ENCODE assay signal across 34 cellular contexts in genomic region chr5:43359738-43360137, GRCh38.
"Had no signal": no experiment of that assay in that cellular context is flagged by ENCODE, and none has a peak within 500 bp of the region (broad histone marks: within the 10 kb centered on the region; RNA-seq: fewer than 3 reads in every experiment).

No MANE protein-coding gene starts in this region.

- ATAC-seq: activated CD8-positive, alpha-beta T cell treated with anti-CD3 and anti-CD28 coated beads for 36 hours; activated naive CD4-positive, alpha-beta T cell treated with anti-CD3 and anti-CD28 coated beads, Interleukin-2, amount 50 U/mL, for 72 hours; activated T-cell treated with anti-CD3 and anti-CD28 coated beads, Interleukin-2, amount 50 U/mL, for 4 hours; activated T-cell treated with anti-CD3 and anti-CD28 coated beads, Interleukin-2, amount 50 U/mL, for 72 hours; activated T-helper 17 cell treated with anti-CD3 and anti-CD28 coated beads, Interleukin-2, amount 50 U/mL, for 72 hours; body of pancreas had no signal

- H3K9me3 ChIP-seq: body of pancreas had no signal

- H3K36me3 ChIP-seq: adrenal gland, brain microvascular endothelial cell, breast epithelium had no signal

- H3K27ac Mint-ChIP-seq: activated B cell treated with CpG ODN at 0.5 μM for 24 hours; activated CD4-positive, alpha-beta memory T cell treated with anti-CD3 and anti-CD28 coated beads for 36 hours; activated CD4-positive, alpha-beta T cell treated with anti-CD3 and anti-CD28 coated beads, Interleukin-2, amount 10 ng/mL, durations not matched to agents 24 days and 14 days; activated CD8-positive, alpha-beta T cell treated with anti-CD3 and anti-CD28 coated beads for 36 hours; activated naive CD4-positive, alpha-beta T cell treated with anti-CD3 and anti-CD28 coated beads, Interleukin-2, amount 50 U/mL, for 72 hours; activated naive CD8-positive, alpha-beta T cell treated with anti-CD3 and anti-CD28 coated beads for 36 hours; activated T-cell treated with anti-CD3 and anti-CD28 coated beads, Interleukin-2, amount 50 U/mL, for 72 hours; activated T-helper 1 cell treated with anti-CD3 and anti-CD28 coated beads, Interleukin-12 subunit alpha, Interleukin-12 subunit beta, Interleukin-2, Interleukin-4 antibody, amounts not matched to agents 30 ng/mL and 10 ng/mL and 1 ng/mL, durations not matched to agents 14 hours and 24 hours and 36 hours; activated T-helper 17 cell treated with anti-CD3 and anti-CD28 coated beads, Interleukin-2, amount 50 U/mL, for 72 hours; T-helper 1 cell treated with Interleukin-12 subunit alpha and Interleukin-12 subunit beta and Interleukin-4 antibody, amounts not matched to agents 30 μg/mL and 1 μg/mL, for 36 hours; T-helper 2 cell treated with Interferon-gamma antibody and Interleukin-4, amounts not matched to agents 5 μg/mL and 100 μg/mL, for 36 hours had no signal

- H3K27me3 Mint-ChIP-seq: activated B cell treated with CpG ODN at 0.5 μM for 24 hours; activated CD4-positive, alpha-beta memory T cell treated with anti-CD3 and anti-CD28 coated beads for 36 hours; activated CD4-positive, alpha-beta T cell treated with anti-CD3 and anti-CD28 coated beads, Interleukin-2, amount 10 ng/mL, durations not matched to agents 24 days and 14 days; activated naive CD8-positive, alpha-beta T cell treated with anti-CD3 and anti-CD28 coated beads for 36 hours; activated T-helper 17 cell treated with anti-CD3 and anti-CD28 coated beads, Interleukin-2, amount 50 U/mL, for 72 hours had no signal

- H3K27me3 ChIP-seq: adrenal gland, body of pancreas, brain microvascular endothelial cell, breast epithelium had no signal

- H3K36me3 Mint-ChIP-seq: activated CD4-positive, alpha-beta memory T cell treated with anti-CD3 and anti-CD28 coated beads for 36 hours had no signal

- H3K4me3 ChIP-seq: adrenal gland, body of pancreas, breast epithelium had no signal

- H3K27ac ChIP-seq: adrenal gland, body of pancreas, brain microvascular endothelial cell, breast epithelium, VCaP had no signal

- H3K4me1 Mint-ChIP-seq: activated B cell treated with CpG ODN at 0.5 μM for 24 hours; activated CD4-positive, alpha-beta T cell treated with anti-CD3 and anti-CD28 coated beads, Interleukin-2, amount 10 ng/mL, durations not matched to agents 24 days and 14 days; activated naive CD8-positive, alpha-beta T cell treated with anti-CD3 and anti-CD28 coated beads for 36 hours; activated T-helper 17 cell treated with anti-CD3 and anti-CD28 coated beads, Interleukin-2, amount 50 U/mL, for 72 hours had no signal

- H3K4me1 ChIP-seq: adrenal gland, body of pancreas, breast epithelium had no signal

- FAIRE-seq: astrocyte, TTC549 had no signal

- DNase-seq: activated B cell treated with CpG ODN at 0.5 μM for 24 hours; activated CD4-positive, alpha-beta memory T cell treated with anti-CD3 and anti-CD28 coated beads for 36 hours; activated CD4-positive, alpha-beta T cell treated with anti-CD3 and anti-CD28 coated beads for 4 hours; activated CD4-positive, alpha-beta T cell treated with anti-CD3 and anti-CD28 coated beads, Interleukin-2, amount 10 ng/mL, durations not matched to agents 24 days and 14 days; activated CD4-positive, alpha-beta T cell treated with anti-CD3 and anti-CD28 coated beads, Interleukin-2, amount 50 U/mL, for 1 hour; activated CD4-positive, alpha-beta T cell treated with anti-CD3 and anti-CD28 coated beads, Interleukin-2, amount 50 U/mL, for 4 hours; activated CD4-positive, CD25-positive, alpha-beta regulatory T cell treated with anti-CD3 and anti-CD28 coated beads, Interleukin-2, amount 50 U/mL, for 72 hours; activated CD8-positive, alpha-beta memory T cell treated with anti-CD3 and anti-CD28 coated beads, Interleukin-2, amount 50 U/mL, for 4 hours; activated CD8-positive, alpha-beta T cell treated with anti-CD3 and anti-CD28 coated beads for 36 hours; activated gamma-delta T cell; activated naive CD4-positive, alpha-beta T cell treated with anti-CD3 and anti-CD28 coated beads, Interleukin-2, amount 50 U/mL, for 16 hours; activated naive CD4-positive, alpha-beta T cell treated with Interleukin-2 at 50 U/mL for 16 hours; activated naive CD8-positive, alpha-beta T cell treated with anti-CD3 and anti-CD28 coated beads for 36 hours; activated T-cell treated with anti-CD3 and anti-CD28 coated beads for 4 hours; activated T-cell treated with anti-CD3 and anti-CD28 coated beads, Interleukin-2, amount 50 U/mL, for 1 hour; activated T-cell treated with anti-CD3 and anti-CD28 coated beads, Interleukin-2, amount 50 U/mL, for 4 hours; activated T-cell treated with anti-CD3 and anti-CD28 coated beads, Interleukin-2, amount 50 U/mL, for 72 hours; adrenal gland; amniotic stem cell; aorta; body of pancreas; brain microvascular endothelial cell; central memory CD4-positive, alpha-beta T cell; T-helper 1 cell; T-helper 9 cell had no signal

- H3K4me3 Mint-ChIP-seq: activated B cell treated with CpG ODN at 0.5 μM for 24 hours; activated CD4-positive, alpha-beta memory T cell treated with anti-CD3 and anti-CD28 coated beads for 36 hours; activated CD4-positive, alpha-beta T cell treated with anti-CD3 and anti-CD28 coated beads, Interleukin-2, amount 10 ng/mL, durations not matched to agents 24 days and 14 days; activated CD8-positive, alpha-beta T cell treated with anti-CD3 and anti-CD28 coated beads for 36 hours; activated naive CD8-positive, alpha-beta T cell treated with anti-CD3 and anti-CD28 coated beads for 36 hours; activated T-cell treated with anti-CD3 and anti-CD28 coated beads, Interleukin-2, amount 50 U/mL, for 4 hours; activated T-cell treated with anti-CD3 and anti-CD28 coated beads, Interleukin-2, amount 50 U/mL, for 72 hours; activated T-helper 1 cell treated with anti-CD3 and anti-CD28 coated beads, Interleukin-12 subunit alpha, Interleukin-12 subunit beta, Interleukin-2, Interleukin-4 antibody, amounts not matched to agents 30 ng/mL and 10 ng/mL and 1 ng/mL, durations not matched to agents 14 hours and 24 hours and 36 hours; activated T-helper 17 cell treated with anti-CD3 and anti-CD28 coated beads, Interleukin-2, amount 50 U/mL, for 72 hours; T-helper 1 cell treated with Interleukin-12 subunit alpha and Interleukin-12 subunit beta and Interleukin-4 antibody, amounts not matched to agents 30 μg/mL and 1 μg/mL, for 36 hours; T-helper 2 cell treated with Interferon-gamma antibody and Interleukin-4, amounts not matched to agents 5 μg/mL and 100 μg/mL, for 36 hours had no signal
